ENCODE assay signal across 1 cellular context in the genomic region with DNA sequence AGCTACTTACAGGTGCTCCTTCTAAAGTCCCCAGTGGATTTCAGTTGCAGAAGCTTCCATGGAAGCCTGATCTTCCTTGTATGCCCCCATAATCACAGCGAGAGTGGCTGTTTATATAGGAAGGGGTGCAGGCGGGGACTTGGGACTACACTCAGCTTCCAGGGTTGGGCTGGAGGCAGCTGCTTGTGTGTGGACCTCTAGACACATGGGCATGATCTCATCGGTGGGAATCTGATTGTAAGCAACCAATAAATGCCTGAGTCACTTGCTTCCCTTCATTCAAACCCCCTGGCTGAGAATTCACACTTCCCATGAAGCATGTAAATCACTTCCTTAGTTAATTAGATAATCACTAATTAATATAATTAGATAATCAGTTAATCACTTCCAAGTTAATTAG.
TF ChIP-seq lines count a peak whose summit lies in the region.

No MANE protein-coding gene starts in this region.

TF ChIP-seq in A549, 52 proteins besides CTCF, POLR2A, EP300 and RAD21:
- TF ChIP-seq, protein P1, sequence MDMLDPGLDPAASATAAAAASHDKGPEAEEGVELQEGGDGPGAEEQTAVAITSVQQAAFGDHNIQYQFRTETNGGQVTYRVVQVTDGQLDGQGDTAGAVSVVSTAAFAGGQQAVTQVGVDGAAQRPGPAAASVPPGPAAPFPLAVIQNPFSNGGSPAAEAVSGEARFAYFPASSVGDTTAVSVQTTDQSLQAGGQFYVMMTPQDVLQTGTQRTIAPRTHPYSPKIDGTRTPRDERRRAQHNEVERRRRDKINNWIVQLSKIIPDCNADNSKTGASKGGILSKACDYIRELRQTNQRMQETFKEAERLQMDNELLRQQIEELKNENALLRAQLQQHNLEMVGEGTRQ (IDR thresholded peaks at IDR 0.05), result no peak
- no peak for TF ChIP-seq ZSCAN20 (CRISPR knock-in tag; IDR thresholded peaks at IDR 0.05)
- no peak for TF ChIP-seq EHMT2 (IDR thresholded peaks at IDR 0.05; ENCODE audit: low read depth)
- TF ChIP-seq KDM1A (IDR thresholded peaks at IDR 0.05; ENCODE audit: low read depth), result no peak
- no peak for TF ChIP-seq TP53 (CRISPR knock-in tag; IDR thresholded peaks at IDR 0.05)
- TF ChIP-seq, protein P2, sequence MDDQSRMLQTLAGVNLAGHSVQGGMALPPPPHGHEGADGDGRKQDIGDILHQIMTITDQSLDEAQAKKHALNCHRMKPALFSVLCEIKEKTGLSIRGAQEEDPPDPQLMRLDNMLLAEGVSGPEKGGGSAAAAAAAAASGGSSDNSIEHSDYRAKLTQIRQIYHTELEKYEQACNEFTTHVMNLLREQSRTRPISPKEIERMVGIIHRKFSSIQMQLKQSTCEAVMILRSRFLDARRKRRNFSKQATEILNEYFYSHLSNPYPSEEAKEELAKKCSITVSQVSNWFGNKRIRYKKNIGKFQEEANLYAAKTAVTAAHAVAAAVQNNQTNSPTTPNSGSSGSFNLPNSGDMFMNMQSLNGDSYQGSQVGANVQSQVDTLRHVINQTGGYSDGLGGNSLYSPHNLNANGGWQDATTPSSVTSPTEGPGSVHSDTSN (IDR thresholded peaks at IDR 0.05), result no peak
- TF ChIP-seq, protein P3, sequence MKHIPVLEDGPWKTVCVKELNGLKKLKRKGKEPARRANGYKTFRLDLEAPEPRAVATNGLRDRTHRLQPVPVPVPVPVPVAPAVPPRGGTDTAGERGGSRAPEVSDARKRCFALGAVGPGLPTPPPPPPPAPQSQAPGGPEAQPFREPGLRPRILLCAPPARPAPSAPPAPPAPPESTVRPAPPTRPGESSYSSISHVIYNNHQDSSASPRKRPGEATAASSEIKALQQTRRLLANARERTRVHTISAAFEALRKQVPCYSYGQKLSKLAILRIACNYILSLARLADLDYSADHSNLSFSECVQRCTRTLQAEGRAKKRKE (CRISPR knock-in tag; IDR thresholded peaks at IDR 0.05; ENCODE audit: low read depth), result no peak
- TF ChIP-seq KDM5A (IDR thresholded peaks at IDR 0.05), result no peak
- no peak for TF ChIP-seq NFE2L2 (conservative IDR thresholded peaks at IDR 0.05; ENCODE audit: low read length)
- TF ChIP-seq, protein P4, sequence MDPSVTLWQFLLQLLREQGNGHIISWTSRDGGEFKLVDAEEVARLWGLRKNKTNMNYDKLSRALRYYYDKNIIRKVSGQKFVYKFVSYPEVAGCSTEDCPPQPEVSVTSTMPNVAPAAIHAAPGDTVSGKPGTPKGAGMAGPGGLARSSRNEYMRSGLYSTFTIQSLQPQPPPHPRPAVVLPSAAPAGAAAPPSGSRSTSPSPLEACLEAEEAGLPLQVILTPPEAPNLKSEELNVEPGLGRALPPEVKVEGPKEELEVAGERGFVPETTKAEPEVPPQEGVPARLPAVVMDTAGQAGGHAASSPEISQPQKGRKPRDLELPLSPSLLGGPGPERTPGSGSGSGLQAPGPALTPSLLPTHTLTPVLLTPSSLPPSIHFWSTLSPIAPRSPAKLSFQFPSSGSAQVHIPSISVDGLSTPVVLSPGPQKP (IDR thresholded peaks at IDR 0.05; ENCODE audit: low read depth, low read length), result no peak
- TF ChIP-seq ZFP36 (IDR thresholded peaks at IDR 0.05; ENCODE audit: borderline replicate concordance, partially characterized antibody), result no peak
